Comparison of ENCODE assay signal across 21 cellular contexts in the genomic region with DNA sequence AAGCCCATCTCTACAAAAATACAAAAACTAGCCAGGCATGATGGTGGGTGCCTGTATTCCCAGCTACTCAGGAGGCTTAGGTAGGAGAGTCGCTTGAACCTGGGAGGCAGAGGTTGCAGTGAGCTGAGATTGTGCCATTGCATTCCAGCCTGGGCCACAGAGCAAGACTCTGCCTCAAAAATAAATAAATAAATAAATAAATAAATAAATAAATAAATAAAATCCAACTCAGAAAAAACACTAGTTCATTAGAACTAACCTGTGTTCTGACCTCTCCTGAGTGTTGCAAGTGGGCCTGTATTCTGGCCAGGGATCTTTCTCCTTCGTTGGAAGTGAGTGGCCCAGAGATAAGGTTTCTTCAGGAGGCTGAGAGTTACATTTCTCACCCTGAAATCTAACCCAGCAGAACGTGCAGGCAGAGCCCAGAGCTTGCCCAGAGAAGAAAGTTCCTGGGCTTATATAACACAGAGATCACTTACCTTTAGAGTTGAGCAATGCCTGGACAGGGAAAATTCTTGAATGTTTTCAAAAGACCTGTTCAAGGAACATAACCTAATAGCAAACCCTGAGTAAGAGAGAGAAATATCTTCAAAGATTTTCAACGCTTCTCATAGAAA.
DNase-seq lines count a peak whose midpoint lies in the region; ATAC-seq, FAIRE-seq and TF ChIP-seq lines count a peak whose summit lies in the region.
"Had no signal": no experiment of that assay in that cellular context is flagged by ENCODE, and none has a peak within 500 bp of the region (broad histone marks: within the 10 kb centered on the region; RNA-seq: fewer than 3 reads in every experiment).

No MANE protein-coding gene starts in this region.

- TF ChIP-seq RAD21 in A549 (conservative IDR thresholded peaks at IDR 0.05 in 1 of 2, IDR thresholded peaks at IDR 0.05 in 1 of 2), result no peak

- H3K27ac ChIP-seq in A549 (no peak overlapping the region), HEK293 (ENCODE audit: extremely low read depth, low read depth, low read length) (no peak overlapping the region)
- H3K27ac ChIP-seq: BLaER1, C4-2B had no signal

- TF ChIP-seq CTCF in A549 (IDR thresholded peaks at IDR 0.05) (no peak), HEK293 (tag by site-specific recombination; IDR thresholded peaks at IDR 0.05) (no peak), nephron progenitor cell (IDR thresholded peaks at IDR 0.05) (no peak)

- H3K27me3 Mint-ChIP-seq in nephron progenitor cell (ENCODE audit: low read depth, poor library complexity), result peaks cover 4% of the 10 kb centered on the region
- no peaks in the 10 kb centered on the region for H3K27me3 Mint-ChIP-seq in activated T-helper 1 cell treated with anti-CD3 and anti-CD28 coated beads, Interleukin-12 subunit alpha, Interleukin-12 subunit beta, Interleukin-2, Interleukin-4 antibody, amounts not matched to agents 30 ng/mL and 10 ng/mL and 1 ng/mL, durations not matched to agents 14 hours and 24 hours and 36 hours (ENCODE audit: insufficient read depth)
- H3K27me3 Mint-ChIP-seq: B cell; CD4-positive, CD25-positive, alpha-beta regulatory T cell had no signal

- H3K9me3 Mint-ChIP-seq in nephron progenitor cell, result no peaks in the 10 kb centered on the region
- no peaks in the 10 kb centered on the region for H3K9me3 Mint-ChIP-seq in activated T-helper 1 cell treated with anti-CD3 and anti-CD28 coated beads, Interleukin-12 subunit alpha, Interleukin-12 subunit beta, Interleukin-2, Interleukin-4 antibody, amounts not matched to agents 30 ng/mL and 10 ng/mL and 1 ng/mL, durations not matched to agents 14 hours and 24 hours and 36 hours
- H3K9me3 Mint-ChIP-seq: CD8-positive, alpha-beta T cell; H9 had no signal

- FAIRE-seq in A549 (lab: Jason Lieb, UNC) (no peak), urothelium cell line (lab: Jason Lieb, UNC) (no peak)
- FAIRE-seq: G401.6, GM12892 had no signal

- no peak overlapping the region for H3K4me3 Mint-ChIP-seq in nephron progenitor cell
- no peak overlapping the region for H3K4me3 Mint-ChIP-seq in activated T-helper 1 cell treated with anti-CD3 and anti-CD28 coated beads, Interleukin-12 subunit alpha, Interleukin-12 subunit beta, Interleukin-2, Interleukin-4 antibody, amounts not matched to agents 30 ng/mL and 10 ng/mL and 1 ng/mL, durations not matched to agents 14 hours and 24 hours and 36 hours
- H3K4me3 Mint-ChIP-seq: B cell; CD4-positive, CD25-positive, alpha-beta regulatory T cell; CD8-positive, alpha-beta T cell; H9; HFFc6 had no signal

- POLR2A ChIA-PET in A549 (lab: Yijun Ruan, JAX) (no interaction called here), HEK293 (lab: Yijun Ruan, JAX) (no interaction called here)

- no peak for DNase-seq in A549 (ENCODE audit: low read depth in 1 of 2, low spot score in 1 of 2)
- peak; percentile 76 for DNase-seq in left kidney (ENCODE audit: low read depth, low spot score)
- DNase-seq in nephron progenitor cell, result no peak
- DNase-seq in activated T-helper 1 cell treated with anti-CD3 and anti-CD28 coated beads, Interleukin-12 subunit alpha, Interleukin-12 subunit beta, Interleukin-2, Interleukin-4 antibody, amounts not matched to agents 30 ng/mL and 10 ng/mL and 1 ng/mL, durations not matched to agents 14 hours and 24 hours and 36 hours (ENCODE audit: low spot score), result no peak
- no peak for DNase-seq in NCI-H2107 (lab: John Stamatoyannopoulos, UW)
- DNase-seq in urothelium cell line (ENCODE audit: low spot score), result no peak
- DNase-seq: 8988T; Caco-2; CD4-positive, CD25-positive, alpha-beta regulatory T cell; CD8-positive, alpha-beta T cell; DMS153; DND-41; H9; HFFc6 had no signal

- H3K4me3 ChIP-seq in A549, result no peak overlapping the region
- H3K4me3 ChIP-seq in HEK293 (ENCODE audit: low read depth, low read length), result no peak overlapping the region
- H3K4me3 ChIP-seq: BLaER1 had no signal

- peaks cover 11% of the 10 kb centered on the region for H3K4me1 Mint-ChIP-seq in nephron progenitor cell
- H3K4me1 Mint-ChIP-seq in activated T-helper 1 cell treated with anti-CD3 and anti-CD28 coated beads, Interleukin-12 subunit alpha, Interleukin-12 subunit beta, Interleukin-2, Interleukin-4 antibody, amounts not matched to agents 30 ng/mL and 10 ng/mL and 1 ng/mL, durations not matched to agents 14 hours and 24 hours and 36 hours (ENCODE audit: low read depth), result no peaks in the 10 kb centered on the region
- H3K4me1 Mint-ChIP-seq: B cell; CD4-positive, CD25-positive, alpha-beta regulatory T cell; H9 had no signal

- no peak overlapping the region for H3K4me2 ChIP-seq in A549
- H3K4me2 ChIP-seq: BLaER1 had no signal

- WGBS in A549 (ENCODE audit: missing lambda C conversion rate), result 0% methylated on average over 4 of the region's 4 CpGs

- CTCF ChIA-PET in A549 (lab: Yijun Ruan, JAX) (no interaction called here), HEK293 (lab: Yijun Ruan, JAX) (no interaction called here)

- H3K4me1 ChIP-seq in A549 (no peaks in the 10 kb centered on the region), HEK293 (ENCODE audit: control insufficient read depth, insufficient read depth, low read length) (no peaks in the 10 kb centered on the region)
- H3K4me1 ChIP-seq: BLaER1, Caco-2 had no signal

- TF ChIP-seq POLR2A in A549 (IDR thresholded peaks at IDR 0.05; ENCODE audit: low read length), result no peak

- no peak for ATAC-seq in A549
- ATAC-seq: CD8-positive, alpha-beta T cell; HCT116 had no signal

- intact Hi-C loops in activated T-helper 1 cell treated with anti-CD3 and anti-CD28 coated beads, Interleukin-12 subunit alpha, Interleukin-12 subunit beta, Interleukin-2, Interleukin-4 antibody, amounts not matched to agents 30 ng/mL and 10 ng/mL and 1 ng/mL, durations not matched to agents 14 hours and 24 hours and 36 hours (cut with micrococcal nuclease), result no loop called here

- H3K9me3 ChIP-seq in A549 (peaks cover 4% of the 10 kb centered on the region; the same call in 1 of the 3 replicates), HEK293 (ENCODE audit: control insufficient read depth, insufficient read depth, low read depth, low read length) (no peaks in the 10 kb centered on the region)
- H3K9me3 ChIP-seq: BLaER1, Caco-2 had no signal

- H3K36me3 ChIP-seq in HEK293 (ENCODE audit: control insufficient read depth in 2 of 2, insufficient read depth in 1 of 2, low read length in 2 of 2), result no peaks in the 10 kb centered on the region
- H3K36me3 ChIP-seq: BLaER1 had no signal

- no peak for TF ChIP-seq EP300 in A549 (IDR thresholded peaks at IDR 0.05)

- H3K36me3 Mint-ChIP-seq in nephron progenitor cell (ENCODE audit: low read depth), result no peaks in the 10 kb centered on the region
- no peaks in the 10 kb centered on the region for H3K36me3 Mint-ChIP-seq in activated T-helper 1 cell treated with anti-CD3 and anti-CD28 coated beads, Interleukin-12 subunit alpha, Interleukin-12 subunit beta, Interleukin-2, Interleukin-4 antibody, amounts not matched to agents 30 ng/mL and 10 ng/mL and 1 ng/mL, durations not matched to agents 14 hours and 24 hours and 36 hours (ENCODE audit: low read depth)
- H3K36me3 Mint-ChIP-seq: CD4-positive, CD25-positive, alpha-beta regulatory T cell; CD8-positive, alpha-beta T cell had no signal

- peak overlapping the region; percentile 8 for H3K27ac Mint-ChIP-seq in nephron progenitor cell
- no peak overlapping the region for H3K27ac Mint-ChIP-seq in activated T-helper 1 cell treated with anti-CD3 and anti-CD28 coated beads, Interleukin-12 subunit alpha, Interleukin-12 subunit beta, Interleukin-2, Interleukin-4 antibody, amounts not matched to agents 30 ng/mL and 10 ng/mL and 1 ng/mL, durations not matched to agents 14 hours and 24 hours and 36 hours
- H3K27ac Mint-ChIP-seq: B cell; CD4-positive, CD25-positive, alpha-beta regulatory T cell; CD8-positive, alpha-beta T cell; H9; HFFc6 had no signal

TF ChIP-seq in A549, 52 proteins besides CTCF, POLR2A, EP300 and RAD21 (continues in another document):
- TF ChIP-seq, protein P1, sequence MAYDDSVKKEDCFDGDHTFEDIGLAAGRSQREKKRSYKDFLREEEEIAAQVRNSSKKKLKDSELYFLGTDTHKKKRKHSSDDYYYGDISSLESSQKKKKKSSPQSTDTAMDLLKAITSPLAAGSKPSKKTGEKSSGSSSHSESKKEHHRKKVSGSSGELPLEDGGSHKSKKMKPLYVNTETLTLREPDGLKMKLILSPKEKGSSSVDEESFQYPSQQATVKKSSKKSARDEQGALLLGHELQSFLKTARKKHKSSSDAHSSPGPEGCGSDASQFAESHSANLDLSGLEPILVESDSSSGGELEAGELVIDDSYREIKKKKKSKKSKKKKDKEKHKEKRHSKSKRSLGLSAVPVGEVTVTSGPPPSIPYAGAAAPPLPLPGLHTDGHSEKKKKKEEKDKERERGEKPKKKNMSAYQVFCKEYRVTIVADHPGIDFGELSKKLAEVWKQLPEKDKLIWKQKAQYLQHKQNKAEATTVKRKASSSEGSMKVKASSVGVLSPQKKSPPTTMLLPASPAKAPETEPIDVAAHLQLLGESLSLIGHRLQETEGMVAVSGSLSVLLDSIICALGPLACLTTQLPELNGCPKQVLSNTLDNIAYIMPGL (CRISPR knock-in tag; IDR thresholded peaks at IDR 0.05; ENCODE audit: borderline replicate concordance), result no peak
- TF ChIP-seq BHLHE40 (IDR thresholded peaks at IDR 0.05; ENCODE audit: low read depth, low read length) (no peak), RNF2 (IDR thresholded peaks at IDR 0.05; ENCODE audit: borderline replicate concordance, low read depth) (no peak), HOXB13 (CRISPR knock-in tag; IDR thresholded peaks at IDR 0.05; ENCODE audit: low read depth) (no peak), HOXA7 (CRISPR knock-in tag; IDR thresholded peaks at IDR 0.05) (no peak), ZC3H11A (IDR thresholded peaks at IDR 0.05) (peak; percentile 91)

TF ChIP-seq in HEK293, 187 proteins besides CTCF, POLR2A, EP300 and RAD21 (continues in another document):
- TF ChIP-seq ZNF843 (tag by site-specific recombination; IDR thresholded peaks at IDR 0.05) (no peak), ZNF555 (tag by site-specific recombination; conservative IDR thresholded peaks at IDR 0.05) (peak; percentile 59), ZNF423 (tag by site-specific recombination; IDR thresholded peaks at IDR 0.05) (no peak), KLF8 (tag by site-specific recombination; IDR thresholded peaks at IDR 0.05) (no peak), ZNF837 (tag by site-specific recombination; IDR thresholded peaks at IDR 0.05) (no peak), SALL2 (tag by site-specific recombination; IDR thresholded peaks at IDR 0.05; ENCODE audit: borderline replicate concordance) (no peak)
- TF ChIP-seq, protein P2, sequence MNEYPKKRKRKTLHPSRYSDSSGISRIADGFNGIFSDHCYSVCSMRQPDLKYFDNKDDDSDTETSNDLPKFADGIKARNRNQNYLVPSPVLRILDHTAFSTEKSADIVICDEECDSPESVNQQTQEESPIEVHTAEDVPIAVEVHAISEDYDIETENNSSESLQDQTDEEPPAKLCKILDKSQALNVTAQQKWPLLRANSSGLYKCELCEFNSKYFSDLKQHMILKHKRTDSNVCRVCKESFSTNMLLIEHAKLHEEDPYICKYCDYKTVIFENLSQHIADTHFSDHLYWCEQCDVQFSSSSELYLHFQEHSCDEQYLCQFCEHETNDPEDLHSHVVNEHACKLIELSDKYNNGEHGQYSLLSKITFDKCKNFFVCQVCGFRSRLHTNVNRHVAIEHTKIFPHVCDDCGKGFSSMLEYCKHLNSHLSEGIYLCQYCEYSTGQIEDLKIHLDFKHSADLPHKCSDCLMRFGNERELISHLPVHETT (tag by site-specific recombination; IDR thresholded peaks at IDR 0.05), result no peak

Comparison
In these comparisons a context has a peak if more than half of its experiments do, and no peak if none do; other contexts are left out.
1. Of the 5 proteins assayed by ChIP-seq in both HEK293 and A549: peak only in HEK293: REST; only in A549: none; in both: none; in neither: 4.